Comparison of ENCODE assay signal across 19 cellular contexts in genomic region chr10:19546224-19546623, GRCh38.
A peak's percentile ranks its signal among the peaks of the same experiment; 100 is the strongest.
DNase-seq lines count a peak whose midpoint lies in the region; ATAC-seq and TF ChIP-seq lines count a peak whose summit lies in the region.
"Had no signal": no experiment of that assay in that cellular context is flagged by ENCODE, and none has a peak within 500 bp of the region (broad histone marks: within the 10 kb centered on the region; RNA-seq: fewer than 3 reads in every experiment).

No MANE protein-coding gene starts in this region.

- no peak for TF ChIP-seq POLR2A in gastrocnemius medialis (IDR thresholded peaks at IDR 0.05)

- H3K4me3 ChIP-seq in adipocyte (ENCODE audit: low read length): no peak overlapping the region
- no peak overlapping the region for H3K4me3 ChIP-seq in hepatocyte
- H3K4me3 ChIP-seq in gastrocnemius medialis: no peak overlapping the region
- no peak overlapping the region for H3K4me3 ChIP-seq in MG63
- H3K4me3 ChIP-seq: GM12878, HAP-1 had no signal

- no peak for TF ChIP-seq CTCF in hepatocyte (IDR thresholded peaks at IDR 0.05; ENCODE audit: poor library complexity)
- no peak for TF ChIP-seq CTCF in gastrocnemius medialis (IDR thresholded peaks at IDR 0.05 in 4 of 5, conservative IDR thresholded peaks at IDR 0.05 in 1 of 5)

- intact Hi-C loops in gastrocnemius medialis (cut with DNase I; ENCODE audit: low total_unique reads): no loop called here

- H2AFZ ChIP-seq in hepatocyte: no peak overlapping the region

- no peaks in the 10 kb centered on the region for H3K27me3 Mint-ChIP-seq in activated CD8-positive, alpha-beta memory T cell treated with anti-CD3 and anti-CD28 coated beads, Interleukin-2, amount 10 ng/mL, durations not matched to agents 7 days and 5 days
- H3K27me3 Mint-ChIP-seq: CD4-positive, CD25-positive, alpha-beta regulatory T cell; CD8-positive, alpha-beta memory T cell had no signal

- no peaks in the 10 kb centered on the region for H3K4me1 ChIP-seq in adipocyte (ENCODE audit: control insufficient read depth, insufficient read depth, low read length)
- H3K4me1 ChIP-seq in hepatocyte (ENCODE audit: insufficient read depth): no peaks in the 10 kb centered on the region
- no peaks in the 10 kb centered on the region for H3K4me1 ChIP-seq in gastrocnemius medialis
- H3K4me1 ChIP-seq: BE2C, HAP-1 had no signal

- H3K27ac Mint-ChIP-seq in activated CD8-positive, alpha-beta memory T cell treated with anti-CD3 and anti-CD28 coated beads, Interleukin-2, amount 10 ng/mL, durations not matched to agents 7 days and 5 days: no peak overlapping the region
- H3K27ac Mint-ChIP-seq: CD4-positive, CD25-positive, alpha-beta regulatory T cell; CD8-positive, alpha-beta memory T cell had no signal

- H3K79me2 ChIP-seq in hepatocyte: no peaks in the 10 kb centered on the region

- H4K20me1 ChIP-seq in hepatocyte (ENCODE audit: insufficient read depth, poor library complexity, severe bottlenecking): no peaks in the 10 kb centered on the region

- no peaks in the 10 kb centered on the region for H3K36me3 Mint-ChIP-seq in activated CD8-positive, alpha-beta memory T cell treated with anti-CD3 and anti-CD28 coated beads, Interleukin-2, amount 10 ng/mL, durations not matched to agents 7 days and 5 days
- H3K36me3 Mint-ChIP-seq: CD4-positive, CD25-positive, alpha-beta regulatory T cell; CD8-positive, alpha-beta memory T cell had no signal

- H3K9me3 ChIP-seq in adipocyte (ENCODE audit: control insufficient read depth, low read length) (peaks cover 2% of the 10 kb centered on the region), hepatocyte (ENCODE audit: low read depth) (no peaks in the 10 kb centered on the region), gastrocnemius medialis (no peaks in the 10 kb centered on the region), MG63 (no peaks in the 10 kb centered on the region; the same call in 1 of the 2 replicates)
- H3K9me3 ChIP-seq: BE2C, HAP-1 had no signal

- no peaks in the 10 kb centered on the region for H3K36me3 ChIP-seq in adipocyte (ENCODE audit: control insufficient read depth, insufficient read depth, low read length, severe bottlenecking)
- H3K36me3 ChIP-seq in hepatocyte (replicated peaks; ENCODE audit: insufficient read depth, low read depth): no peaks in the 10 kb centered on the region
- no peaks in the 10 kb centered on the region for H3K36me3 ChIP-seq in gastrocnemius medialis
- no peaks in the 10 kb centered on the region for H3K36me3 ChIP-seq in MG63
- H3K36me3 ChIP-seq: BE2C, HAP-1 had no signal

- no peak overlapping the region for H3K4me3 Mint-ChIP-seq in activated CD8-positive, alpha-beta memory T cell treated with anti-CD3 and anti-CD28 coated beads, Interleukin-2, amount 10 ng/mL, durations not matched to agents 7 days and 5 days
- H3K4me3 Mint-ChIP-seq: CD4-positive, CD25-positive, alpha-beta regulatory T cell; CD8-positive, alpha-beta memory T cell had no signal

- H3K9ac ChIP-seq in adipocyte (ENCODE audit: low read length): no peak overlapping the region

- H3K9me2 ChIP-seq in hepatocyte (replicated peaks; ENCODE audit: insufficient read depth): no peaks in the 10 kb centered on the region

- peak; percentile 2 for DNase-seq in H4 (ENCODE audit: low spot score)
- peak; percentile 25 for DNase-seq in adipocyte (ENCODE audit: low read depth)
- DNase-seq in hepatocyte (ENCODE audit: low spot score): peak; percentile 27
- DNase-seq in gastrocnemius medialis: no peak
- no peak for DNase-seq in MG63
- DNase-seq in activated CD8-positive, alpha-beta memory T cell treated with anti-CD3 and anti-CD28 coated beads, Interleukin-2, amount 10 ng/mL, durations not matched to agents 7 days and 5 days: no peak
- DNase-seq: BE2C; C1 segment of cervical spinal cord; CD4-positive, CD25-positive, alpha-beta regulatory T cell; CD8-positive, alpha-beta memory T cell; COR-L47; DMS 273 treated with DMSO at 0.1 percent for 48 hours; DMS53; DND-41; EL; IMR-90 had no signal

- H3K27me3 ChIP-seq in adipocyte (replicated peaks; ENCODE audit: control insufficient read depth, insufficient read depth, low read length): no peaks in the 10 kb centered on the region
- H3K27me3 ChIP-seq in hepatocyte: no peaks in the 10 kb centered on the region
- H3K27me3 ChIP-seq in gastrocnemius medialis: no peaks in the 10 kb centered on the region
- H3K27me3 ChIP-seq in MG63: no peaks in the 10 kb centered on the region
- H3K27me3 ChIP-seq: BE2C had no signal

- H3K27ac ChIP-seq in hepatocyte (peak overlapping the region; percentile 46), gastrocnemius medialis (no peak overlapping the region)

- H3K4me2 ChIP-seq in hepatocyte: no peak overlapping the region

- ATAC-seq in gastrocnemius medialis (peak; percentile 70 to 90), HG03469 (IDR thresholded peaks at IDR 0.05; ENCODE audit: unreplicated experiment) (no peak)
- no peak for ATAC-seq in activated CD8-positive, alpha-beta memory T cell treated with anti-CD3 and anti-CD28 coated beads, Interleukin-2, amount 10 ng/mL, durations not matched to agents 7 days and 5 days
- ATAC-seq: GM12878 had no signal

- no peaks in the 10 kb centered on the region for H3K4me1 Mint-ChIP-seq in activated CD8-positive, alpha-beta memory T cell treated with anti-CD3 and anti-CD28 coated beads, Interleukin-2, amount 10 ng/mL, durations not matched to agents 7 days and 5 days
- H3K4me1 Mint-ChIP-seq: CD4-positive, CD25-positive, alpha-beta regulatory T cell; CD8-positive, alpha-beta memory T cell had no signal

- CTCF ChIA-PET in activated CD8-positive, alpha-beta memory T cell treated with anti-CD3 and anti-CD28 coated beads, Interleukin-2, amount 10 ng/mL, durations not matched to agents 7 days and 5 days (lab: Charles Lee): no interaction called here

- H3K9me3 Mint-ChIP-seq in activated CD8-positive, alpha-beta memory T cell treated with anti-CD3 and anti-CD28 coated beads, Interleukin-2, amount 10 ng/mL, durations not matched to agents 7 days and 5 days (ENCODE audit: low read depth): peaks cover 12% of the 10 kb centered on the region

- in situ Hi-C loops in gastrocnemius medialis (cut with MboI; ENCODE audit: low sequenced_read_pairs in 4 of 4): no loop called here

- WGBS in hepatocyte (ENCODE audit: low lambda C conversion rate, missing lambda C conversion rate): 59% methylated on average over 3 of the region's 3 CpGs

Comparison
In these comparisons a context has a peak if more than half of its experiments do, and no peak if none do; other contexts are left out.
1. DNase-seq: peak in H4 (single experiment), adipocyte (single experiment) and hepatocyte (single experiment); none in gastrocnemius medialis (0 of 2), MG63 (single experiment) and activated CD8-positive, alpha-beta memory T cell treated with anti-CD3 and anti-CD28 coated beads, Interleukin-2, amount 10 ng/mL, durations not matched to agents 7 days and 5 days (single experiment).
2. ATAC-seq: peak in gastrocnemius medialis (2 of 2); none in HG03469 (single experiment) and activated CD8-positive, alpha-beta memory T cell treated with anti-CD3 and anti-CD28 coated beads, Interleukin-2, amount 10 ng/mL, durations not matched to agents 7 days and 5 days (single experiment).